ENCODE assay signal across 12 cellular contexts in genomic region chr3:15345051-15345607, GRCh38. TPM values are rescaled to one million over a fixed set of nuclear protein-coding genes. Genes with fewer than 3 reads are reported as not detected.
A peak's percentile ranks its signal among the peaks of the same experiment; 100 is the strongest.
DNase-seq lines count a peak whose midpoint lies in the region; ATAC-seq and TF ChIP-seq lines count a peak whose summit lies in the region.
"Had no signal": no experiment of that assay in that cellular context is flagged by ENCODE, and none has a peak within 500 bp of the region (broad histone marks: within the 10 kb centered on the region; RNA-seq: fewer than 3 reads in every experiment).

No MANE protein-coding gene starts in this region.

- H3K36me3 Mint-ChIP-seq in CD14-positive monocyte = no peaks in the 10 kb centered on the region

- TF ChIP-seq POLR2A in Peyer's patch (IDR thresholded peaks at IDR 0.05) = no peak

- H3K4me3 ChIP-seq in Peyer's patch = no peak overlapping the region
- H3K4me3 ChIP-seq: lung had no signal

- intact Hi-C loops in CD14-positive monocyte (cut with micrococcal nuclease) = no loop called here

- no peak overlapping the region for H3K4me3 Mint-ChIP-seq in CD14-positive monocyte
- H3K4me3 Mint-ChIP-seq: effector memory CD8-positive, alpha-beta T cell had no signal

- no peaks in the 10 kb centered on the region for H3K36me3 ChIP-seq in Peyer's patch

- peaks cover 72% of the 10 kb centered on the region for H3K4me1 Mint-ChIP-seq in CD14-positive monocyte

- TF ChIP-seq CTCF in CD14-positive monocyte (IDR thresholded peaks at IDR 0.05) (no peak), Peyer's patch (IDR thresholded peaks at IDR 0.05) (no peak)

- H3K4me1 ChIP-seq in Peyer's patch = peaks cover 0 to 9% (median 0%) of the 10 kb centered on the region in 4 donors

- H3K27me3 Mint-ChIP-seq in CD14-positive monocyte (ENCODE audit: low read depth in 3 of 3) = peaks cover 0 to 4% (median 0%) of the 10 kb centered on the region in 3 donors
- H3K27me3 Mint-ChIP-seq: effector memory CD8-positive, alpha-beta T cell had no signal

- peak overlapping the region; percentile 62 to 92 (median 77) for H3K27ac Mint-ChIP-seq in CD14-positive monocyte

- DNase-seq in CD14-positive monocyte (ENCODE audit: low spot score) (no peak), Peyer's patch (no peak), globus pallidus (ENCODE audit: low spot score) (no peak)
- no peak for DNase-seq in stimulated activated CD4-positive, alpha-beta T cell treated with anti-CD3 and anti-CD28 coated beads, Interleukin-4, amount 100 ng/mL, for 4 hours
- no peak for DNase-seq in activated effector memory CD4-positive, alpha-beta T cell treated with anti-CD3 and anti-CD28 coated beads, Interleukin-2, amount 50 U/mL, for 16 hours
- DNase-seq: effector memory CD8-positive, alpha-beta T cell; NCI-H226 had no signal

- H3K27me3 ChIP-seq in Peyer's patch = no peaks in the 10 kb centered on the region

- H3K27ac ChIP-seq in Peyer's patch = peak overlapping the region in 3 of 4 donors; percentile 8 to 74 (median 71)

- H3K9me3 ChIP-seq in Peyer's patch = no peaks in the 10 kb centered on the region

- ATAC-seq in GM19455 (IDR thresholded peaks at IDR 0.05; ENCODE audit: unreplicated experiment) (peak; percentile 12), HG03439 (IDR thresholded peaks at IDR 0.05; ENCODE audit: unreplicated experiment) (peak; percentile 36), HG03108 (IDR thresholded peaks at IDR 0.05; ENCODE audit: unreplicated experiment) (no peak)
- ATAC-seq: HCT116 had no signal

- peaks cover 2 to 9% (median 3%) of the 10 kb centered on the region in 7 donors for H3K9me3 Mint-ChIP-seq in CD14-positive monocyte
- H3K9me3 Mint-ChIP-seq: effector memory CD8-positive, alpha-beta T cell had no signal

RNA-seq across cellular contexts. Expression of gene SH3BP5, which starts 12.7 kb away (rescaled TPM):
- polyA plus RNA-seq in CD14-positive monocyte = 10 to 100 TPM; 10.7 to 22.8 TPM
- 10 to 100 TPM; 12.8 to 64.4 (median 16.0) TPM for total RNA-seq in Peyer's patch
